1 cellular context compared by ENCODE assay signal in the genomic region with DNA sequence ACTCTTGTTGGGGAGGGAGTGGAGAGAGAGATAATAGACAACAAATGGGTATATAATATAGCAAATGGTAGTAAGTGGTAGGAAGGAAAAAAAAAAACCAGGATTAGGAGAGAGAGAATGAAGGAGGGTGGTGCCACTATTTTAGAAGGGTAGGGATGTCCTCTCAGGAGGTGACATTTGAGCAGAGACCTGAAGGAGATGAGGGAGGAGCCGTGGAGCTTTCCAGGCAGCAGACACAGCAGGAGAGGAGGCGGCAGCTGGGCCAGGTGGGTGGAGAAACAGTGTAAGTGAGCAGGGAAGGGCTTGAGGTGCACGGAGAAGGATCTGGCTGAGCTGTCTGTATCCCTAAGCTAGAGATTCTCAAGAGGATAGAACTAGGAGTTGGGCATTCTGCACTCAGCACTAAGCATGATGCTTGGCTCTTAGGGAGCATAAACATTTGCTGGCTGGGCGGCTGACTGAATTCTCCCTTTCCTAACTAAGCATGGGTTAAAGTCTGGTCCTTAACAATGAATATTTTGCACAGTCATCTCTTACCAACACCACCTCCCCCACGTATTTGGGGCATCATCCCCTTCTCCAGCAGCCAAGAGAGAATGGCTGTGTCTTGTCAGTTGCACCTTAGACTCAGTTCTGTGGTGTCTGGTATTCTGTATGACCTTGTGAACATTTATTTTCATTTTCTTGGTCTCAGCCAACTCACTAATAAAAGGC.
TF ChIP-seq lines count a peak whose summit lies in the region.

No MANE protein-coding gene starts in this region.

TF ChIP-seq in K562, 482 proteins besides CTCF, POLR2A, EP300 and RAD21 (continued from another document and continues in another):
- TF ChIP-seq BRF1 (IDR thresholded peaks at IDR 0.05; ENCODE audit: borderline replicate concordance, extremely low read depth, insufficient read length), result no peak
- no peak for TF ChIP-seq SMAD4 (CRISPR knock-in tag; conservative IDR thresholded peaks at IDR 0.05)
- TF ChIP-seq WHSC1 (IDR thresholded peaks at IDR 0.05; ENCODE audit: low read length), result no peak
- TF ChIP-seq JUN (IDR thresholded peaks at IDR 0.05; ENCODE audit: borderline replicate concordance, low read depth, low read length), result no peak
- no peak for TF ChIP-seq JUN (CRISPR knock-in tag; IDR thresholded peaks at IDR 0.05; ENCODE audit: borderline replicate concordance)
- TF ChIP-seq, protein P1, sequence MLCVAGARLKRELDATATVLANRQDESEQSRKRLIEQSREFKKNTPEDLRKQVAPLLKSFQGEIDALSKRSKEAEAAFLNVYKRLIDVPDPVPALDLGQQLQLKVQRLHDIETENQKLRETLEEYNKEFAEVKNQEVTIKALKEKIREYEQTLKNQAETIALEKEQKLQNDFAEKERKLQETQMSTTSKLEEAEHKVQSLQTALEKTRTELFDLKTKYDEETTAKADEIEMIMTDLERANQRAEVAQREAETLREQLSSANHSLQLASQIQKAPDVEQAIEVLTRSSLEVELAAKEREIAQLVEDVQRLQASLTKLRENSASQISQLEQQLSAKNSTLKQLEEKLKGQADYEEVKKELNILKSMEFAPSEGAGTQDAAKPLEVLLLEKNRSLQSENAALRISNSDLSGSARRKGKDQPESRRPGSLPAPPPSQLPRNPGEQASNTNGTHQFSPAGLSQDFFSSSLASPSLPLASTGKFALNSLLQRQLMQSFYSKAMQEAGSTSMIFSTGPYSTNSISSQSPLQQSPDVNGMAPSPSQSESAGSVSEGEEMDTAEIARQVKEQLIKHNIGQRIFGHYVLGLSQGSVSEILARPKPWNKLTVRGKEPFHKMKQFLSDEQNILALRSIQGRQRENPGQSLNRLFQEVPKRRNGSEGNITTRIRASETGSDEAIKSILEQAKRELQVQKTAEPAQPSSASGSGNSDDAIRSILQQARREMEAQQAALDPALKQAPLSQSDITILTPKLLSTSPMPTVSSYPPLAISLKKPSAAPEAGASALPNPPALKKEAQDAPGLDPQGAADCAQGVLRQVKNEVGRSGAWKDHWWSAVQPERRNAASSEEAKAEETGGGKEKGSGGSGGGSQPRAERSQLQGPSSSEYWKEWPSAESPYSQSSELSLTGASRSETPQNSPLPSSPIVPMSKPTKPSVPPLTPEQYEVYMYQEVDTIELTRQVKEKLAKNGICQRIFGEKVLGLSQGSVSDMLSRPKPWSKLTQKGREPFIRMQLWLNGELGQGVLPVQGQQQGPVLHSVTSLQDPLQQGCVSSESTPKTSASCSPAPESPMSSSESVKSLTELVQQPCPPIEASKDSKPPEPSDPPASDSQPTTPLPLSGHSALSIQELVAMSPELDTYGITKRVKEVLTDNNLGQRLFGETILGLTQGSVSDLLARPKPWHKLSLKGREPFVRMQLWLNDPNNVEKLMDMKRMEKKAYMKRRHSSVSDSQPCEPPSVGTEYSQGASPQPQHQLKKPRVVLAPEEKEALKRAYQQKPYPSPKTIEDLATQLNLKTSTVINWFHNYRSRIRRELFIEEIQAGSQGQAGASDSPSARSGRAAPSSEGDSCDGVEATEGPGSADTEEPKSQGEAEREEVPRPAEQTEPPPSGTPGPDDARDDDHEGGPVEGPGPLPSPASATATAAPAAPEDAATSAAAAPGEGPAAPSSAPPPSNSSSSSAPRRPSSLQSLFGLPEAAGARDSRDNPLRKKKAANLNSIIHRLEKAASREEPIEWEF (CRISPR knock-in tag; IDR thresholded peaks at IDR 0.05), result no peak
- no peak for TF ChIP-seq RB1 (IDR thresholded peaks at IDR 0.05; ENCODE audit: low read depth)
- no peak for TF ChIP-seq ZNF384 (IDR thresholded peaks at IDR 0.05; ENCODE audit: low read depth, low read length)
- TF ChIP-seq, protein P2, sequence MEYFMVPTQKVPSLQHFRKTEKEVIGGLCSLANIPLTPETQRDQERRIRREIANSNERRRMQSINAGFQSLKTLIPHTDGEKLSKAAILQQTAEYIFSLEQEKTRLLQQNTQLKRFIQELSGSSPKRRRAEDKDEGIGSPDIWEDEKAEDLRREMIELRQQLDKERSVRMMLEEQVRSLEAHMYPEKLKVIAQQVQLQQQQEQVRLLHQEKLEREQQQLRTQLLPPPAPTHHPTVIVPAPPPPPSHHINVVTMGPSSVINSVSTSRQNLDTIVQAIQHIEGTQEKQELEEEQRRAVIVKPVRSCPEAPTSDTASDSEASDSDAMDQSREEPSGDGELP (CRISPR knock-in tag; IDR thresholded peaks at IDR 0.05; ENCODE audit: borderline replicate concordance), result 0 out of 2 replicates have a peak, but pooled peaks have one; percentile 3
- no peak for TF ChIP-seq ARHGAP35 (IDR thresholded peaks at IDR 0.05; ENCODE audit: partially characterized antibody)
- no peak for TF ChIP-seq MIER1 (IDR thresholded peaks at IDR 0.05; ENCODE audit: low read depth)
- no peak for TF ChIP-seq CREBBP (IDR thresholded peaks at IDR 0.05; ENCODE audit: low read depth, low read length)
- peak; percentile 88 for TF ChIP-seq NFE2 (IDR thresholded peaks at IDR 0.05; ENCODE audit: low read depth)
- no peak for TF ChIP-seq ARID3B (CRISPR knock-in tag; IDR thresholded peaks at IDR 0.05; ENCODE audit: borderline replicate concordance)
- TF ChIP-seq ZNF316 (IDR thresholded peaks at IDR 0.05), result peak; percentile 94
- no peak for TF ChIP-seq MCM3 (IDR thresholded peaks at IDR 0.05)
- TF ChIP-seq TEAD4 (IDR thresholded peaks at IDR 0.05; ENCODE audit: low read length), result no peak
- no peak for TF ChIP-seq TEAD4 (CRISPR knock-in tag; IDR thresholded peaks at IDR 0.05; ENCODE audit: borderline replicate concordance)
- TF ChIP-seq HDGF (IDR thresholded peaks at IDR 0.05), result no peak
- no peak for TF ChIP-seq ELF2 (CRISPR knock-in tag; IDR thresholded peaks at IDR 0.05)
- TF ChIP-seq MECOM (CRISPR knock-in tag; IDR thresholded peaks at IDR 0.05), result no peak
- TF ChIP-seq, protein P3, sequence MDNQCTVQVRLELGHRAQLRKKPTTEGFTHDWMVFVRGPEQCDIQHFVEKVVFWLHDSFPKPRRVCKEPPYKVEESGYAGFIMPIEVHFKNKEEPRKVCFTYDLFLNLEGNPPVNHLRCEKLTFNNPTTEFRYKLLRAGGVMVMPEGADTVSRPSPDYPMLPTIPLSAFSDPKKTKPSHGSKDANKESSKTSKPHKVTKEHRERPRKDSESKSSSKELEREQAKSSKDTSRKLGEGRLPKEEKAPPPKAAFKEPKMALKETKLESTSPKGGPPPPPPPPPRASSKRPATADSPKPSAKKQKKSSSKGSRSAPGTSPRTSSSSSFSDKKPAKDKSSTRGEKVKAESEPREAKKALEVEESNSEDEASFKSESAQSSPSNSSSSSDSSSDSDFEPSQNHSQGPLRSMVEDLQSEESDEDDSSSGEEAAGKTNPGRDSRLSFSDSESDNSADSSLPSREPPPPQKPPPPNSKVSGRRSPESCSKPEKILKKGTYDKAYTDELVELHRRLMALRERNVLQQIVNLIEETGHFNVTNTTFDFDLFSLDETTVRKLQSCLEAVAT (IDR thresholded peaks at IDR 0.05), result 0 out of 4 replicates have a peak, but pooled peaks of 1 of the 2 experiments have one; percentile 62
- no peak for TF ChIP-seq SREBF1 (IDR thresholded peaks at IDR 0.05; ENCODE audit: borderline replicate concordance, low read depth, low read length)
- no peak for TF ChIP-seq MYC (IDR thresholded peaks at IDR 0.05; ENCODE audit: low read depth, low read length)
- TF ChIP-seq MYC (CRISPR knock-in tag; IDR thresholded peaks at IDR 0.05; ENCODE audit: borderline replicate concordance, low read depth), result no peak
- no peak for TF ChIP-seq STAT6 (CRISPR knock-in tag; IDR thresholded peaks at IDR 0.05)
- no peak for TF ChIP-seq TBP (optimal IDR thresholded peaks at IDR 0.05; ENCODE audit: low read depth, low read length)
- TF ChIP-seq E2F4 (CRISPR knock-in tag; IDR thresholded peaks at IDR 0.05; ENCODE audit: low read depth), result no peak
- TF ChIP-seq DACH1 (IDR thresholded peaks at IDR 0.05; ENCODE audit: partially characterized antibody), result peak; percentile 4
- TF ChIP-seq DMBX1 (CRISPR knock-in tag; IDR thresholded peaks at IDR 0.05; ENCODE audit: borderline replicate concordance), result no peak
- TF ChIP-seq CREB3L1 (IDR thresholded peaks at IDR 0.05; ENCODE audit: borderline replicate concordance, low read depth), result no peak
- TF ChIP-seq CBX1 (IDR thresholded peaks at IDR 0.05; ENCODE audit: low read depth), result no peak
- TF ChIP-seq NFE2L1 (tag; IDR thresholded peaks at IDR 0.05; ENCODE audit: borderline replicate concordance, low read depth), result peak; percentile 46; the same call in 1 of the 2 replicates
- no peak for TF ChIP-seq ZNF592 (IDR thresholded peaks at IDR 0.05)
- no peak for TF ChIP-seq HNRNPK (IDR thresholded peaks at IDR 0.05; ENCODE audit: low read depth, low read length, poor library complexity, severe bottlenecking)
- TF ChIP-seq MYBL2 (IDR thresholded peaks at IDR 0.05; ENCODE audit: low read depth), result no peak
- TF ChIP-seq MYBL2 (CRISPR knock-in tag; IDR thresholded peaks at IDR 0.05; ENCODE audit: borderline replicate concordance), result no peak
- TF ChIP-seq FOXA1 (IDR thresholded peaks at IDR 0.05; ENCODE audit: borderline replicate concordance), result no peak
